Comparison of ENCODE assay signal across 1 cellular context in the genomic region with DNA sequence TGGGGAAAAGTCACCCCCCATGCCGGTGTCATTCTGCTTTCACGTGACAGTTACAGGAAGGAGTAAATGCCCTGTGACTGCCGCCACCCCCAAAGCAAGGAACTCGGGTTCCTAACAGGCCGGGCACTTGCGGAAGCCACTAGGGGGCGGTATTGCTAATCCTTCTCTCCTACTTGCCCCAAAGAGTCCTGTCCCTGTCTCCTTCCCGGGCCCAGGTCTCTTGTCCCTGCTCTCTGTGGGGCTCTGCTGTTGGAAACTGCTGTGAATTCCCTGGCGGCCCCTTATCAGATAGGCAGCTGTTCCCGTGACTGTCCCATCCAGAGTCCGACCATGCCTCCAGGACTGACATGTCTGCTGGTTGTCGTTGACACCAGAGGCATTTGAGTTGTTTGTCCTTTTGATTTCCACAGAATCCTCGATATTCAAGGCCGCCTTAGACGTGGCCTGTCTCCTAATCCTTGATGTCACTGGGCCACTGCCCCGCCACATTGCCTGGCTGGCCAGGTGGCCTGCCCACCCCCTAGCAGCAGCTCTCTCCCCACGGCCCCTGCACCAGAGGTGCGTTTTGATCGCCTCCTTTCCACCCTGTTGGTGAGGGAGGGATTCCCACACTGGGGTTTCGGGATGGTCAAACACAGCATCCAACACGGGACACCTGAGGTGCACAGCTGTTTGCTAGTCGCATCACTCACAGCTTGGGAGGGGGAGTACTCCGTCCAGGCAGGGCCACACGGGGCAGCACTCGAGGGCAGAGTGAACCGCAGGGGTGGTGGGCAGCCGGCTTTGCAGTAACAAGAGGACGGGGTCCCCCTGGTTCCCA.
TF ChIP-seq lines count a peak whose summit lies in the region.

No MANE protein-coding gene starts in this region.

TF ChIP-seq in HEK293, 187 proteins besides CTCF, POLR2A, EP300 and RAD21 (continued from another document):
- TF ChIP-seq, protein P1, sequence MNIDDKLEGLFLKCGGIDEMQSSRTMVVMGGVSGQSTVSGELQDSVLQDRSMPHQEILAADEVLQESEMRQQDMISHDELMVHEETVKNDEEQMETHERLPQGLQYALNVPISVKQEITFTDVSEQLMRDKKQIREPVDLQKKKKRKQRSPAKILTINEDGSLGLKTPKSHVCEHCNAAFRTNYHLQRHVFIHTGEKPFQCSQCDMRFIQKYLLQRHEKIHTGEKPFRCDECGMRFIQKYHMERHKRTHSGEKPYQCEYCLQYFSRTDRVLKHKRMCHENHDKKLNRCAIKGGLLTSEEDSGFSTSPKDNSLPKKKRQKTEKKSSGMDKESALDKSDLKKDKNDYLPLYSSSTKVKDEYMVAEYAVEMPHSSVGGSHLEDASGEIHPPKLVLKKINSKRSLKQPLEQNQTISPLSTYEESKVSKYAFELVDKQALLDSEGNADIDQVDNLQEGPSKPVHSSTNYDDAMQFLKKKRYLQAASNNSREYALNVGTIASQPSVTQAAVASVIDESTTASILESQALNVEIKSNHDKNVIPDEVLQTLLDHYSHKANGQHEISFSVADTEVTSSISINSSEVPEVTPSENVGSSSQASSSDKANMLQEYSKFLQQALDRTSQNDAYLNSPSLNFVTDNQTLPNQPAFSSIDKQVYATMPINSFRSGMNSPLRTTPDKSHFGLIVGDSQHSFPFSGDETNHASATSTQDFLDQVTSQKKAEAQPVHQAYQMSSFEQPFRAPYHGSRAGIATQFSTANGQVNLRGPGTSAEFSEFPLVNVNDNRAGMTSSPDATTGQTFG (tag by site-specific recombination; IDR thresholded peaks at IDR 0.05; ENCODE audit: borderline replicate concordance): no peak
- no peak for TF ChIP-seq ZNF677 (tag by site-specific recombination; IDR thresholded peaks at IDR 0.05)
- no peak for TF ChIP-seq ZNF26 (tag by site-specific recombination; IDR thresholded peaks at IDR 0.05)
- TF ChIP-seq ZBTB44 (tag by site-specific recombination; IDR thresholded peaks at IDR 0.05): no peak
- no peak for TF ChIP-seq GFI1B (tag by site-specific recombination; IDR thresholded peaks at IDR 0.05)
- TF ChIP-seq ZNF341 (tag by site-specific recombination; IDR thresholded peaks at IDR 0.05; ENCODE audit: low read depth): peak; percentile 59
- no peak for TF ChIP-seq ZNF155 (tag by site-specific recombination; IDR thresholded peaks at IDR 0.05)
- no peak for TF ChIP-seq TRIM28 (IDR thresholded peaks at IDR 0.05; ENCODE audit: borderline replicate concordance, low read length)
- peak; percentile 86 for TF ChIP-seq ZNF121 (tag by site-specific recombination; IDR thresholded peaks at IDR 0.05)
- TF ChIP-seq GLI4 (tag by site-specific recombination; IDR thresholded peaks at IDR 0.05): no peak
- TF ChIP-seq ZFP3 (tag by site-specific recombination; IDR thresholded peaks at IDR 0.05; ENCODE audit: low read depth): no peak
- TF ChIP-seq, protein P2, sequence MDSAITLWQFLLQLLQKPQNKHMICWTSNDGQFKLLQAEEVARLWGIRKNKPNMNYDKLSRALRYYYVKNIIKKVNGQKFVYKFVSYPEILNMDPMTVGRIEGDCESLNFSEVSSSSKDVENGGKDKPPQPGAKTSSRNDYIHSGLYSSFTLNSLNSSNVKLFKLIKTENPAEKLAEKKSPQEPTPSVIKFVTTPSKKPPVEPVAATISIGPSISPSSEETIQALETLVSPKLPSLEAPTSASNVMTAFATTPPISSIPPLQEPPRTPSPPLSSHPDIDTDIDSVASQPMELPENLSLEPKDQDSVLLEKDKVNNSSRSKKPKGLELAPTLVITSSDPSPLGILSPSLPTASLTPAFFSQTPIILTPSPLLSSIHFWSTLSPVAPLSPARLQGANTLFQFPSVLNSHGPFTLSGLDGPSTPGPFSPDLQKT (IDR thresholded peaks at IDR 0.05; ENCODE audit: borderline replicate concordance, low read depth, low read length): no peak
- TF ChIP-seq OSR2 (tag by site-specific recombination; IDR thresholded peaks at IDR 0.05): no peak
- TF ChIP-seq ZNF184 (tag by site-specific recombination; IDR thresholded peaks at IDR 0.05): 0 out of 2 replicates have a peak, but pooled peaks have one; percentile 21
- TF ChIP-seq ZNF24 (tag by site-specific recombination; IDR thresholded peaks at IDR 0.05): peak; percentile 6; the same call in 1 of the 2 replicates
- TF ChIP-seq ZIC2 (tag by site-specific recombination; IDR thresholded peaks at IDR 0.05): peak; percentile 93
- no peak; the same call in 1 of the 2 replicates for TF ChIP-seq KLF8 (tag by site-specific recombination; IDR thresholded peaks at IDR 0.05)
- TF ChIP-seq, protein P3, sequence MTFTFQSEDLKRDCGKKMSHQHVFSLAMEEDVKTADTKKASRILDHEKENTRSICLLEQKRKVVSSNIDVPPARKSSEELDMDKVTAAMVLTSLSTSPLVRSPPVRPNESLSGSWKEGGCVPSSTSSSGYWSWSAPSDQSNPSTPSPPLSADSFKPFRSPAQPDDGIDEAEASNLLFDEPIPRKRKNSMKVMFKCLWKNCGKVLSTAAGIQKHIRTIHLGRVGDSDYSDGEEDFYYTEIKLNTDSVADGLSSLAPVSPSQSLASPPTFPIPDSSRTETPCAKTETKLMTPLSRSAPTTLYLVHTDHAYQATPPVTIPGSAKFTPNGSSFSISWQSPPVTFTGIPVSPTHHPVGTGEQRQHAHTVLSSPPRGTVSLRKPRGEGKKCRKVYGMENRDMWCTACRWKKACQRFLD (tag by site-specific recombination; IDR thresholded peaks at IDR 0.05): no peak
- TF ChIP-seq, protein P4, sequence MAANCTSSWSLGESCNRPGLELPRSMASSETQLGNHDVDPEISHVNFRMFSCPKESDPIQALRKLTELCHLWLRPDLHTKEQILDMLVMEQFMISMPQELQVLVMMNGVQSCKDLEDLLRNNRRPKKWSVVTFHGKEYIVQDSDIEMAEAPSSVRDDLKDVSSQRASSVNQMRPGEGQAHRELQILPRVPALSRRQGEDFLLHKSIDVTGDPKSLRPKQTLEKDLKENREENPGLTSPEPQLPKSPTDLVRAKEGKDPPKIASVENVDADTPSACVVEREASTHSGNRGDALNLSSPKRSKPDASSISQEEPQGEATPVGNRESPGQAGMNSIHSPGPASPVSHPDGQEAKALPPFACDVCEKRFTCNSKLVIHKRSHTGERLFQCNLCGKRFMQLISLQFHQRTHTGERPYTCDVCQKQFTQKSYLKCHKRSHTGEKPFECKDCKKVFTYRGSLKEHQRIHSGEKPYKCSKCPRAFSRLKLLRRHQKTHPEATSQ (tag by site-specific recombination; IDR thresholded peaks at IDR 0.05): no peak
